Comparison of ENCODE assay signal across 25 cellular contexts in the genomic region with DNA sequence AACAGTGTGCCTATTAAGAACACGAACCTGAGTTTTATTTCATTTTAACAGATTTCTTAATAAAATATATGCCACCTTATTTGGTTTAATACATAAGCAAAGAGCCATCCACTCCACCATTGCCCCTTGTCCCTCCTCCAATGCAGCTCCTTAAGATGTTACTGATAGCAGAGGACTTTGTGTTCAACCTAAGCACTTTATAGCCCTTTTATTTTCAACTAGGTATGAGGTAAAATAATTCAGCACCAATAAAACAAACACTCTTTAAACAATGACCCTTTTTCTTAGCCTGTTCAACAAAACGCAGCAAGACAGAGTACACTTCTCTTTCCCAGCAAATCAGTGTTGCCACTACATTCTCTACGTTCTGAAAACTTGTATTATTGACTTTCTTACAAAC.
DNase-seq lines count a peak whose midpoint lies in the region; ATAC-seq, FAIRE-seq and TF ChIP-seq lines count a peak whose summit lies in the region.
"Had no signal": no experiment of that assay in that cellular context is flagged by ENCODE, and none has a peak within 500 bp of the region (broad histone marks: within the 10 kb centered on the region; RNA-seq: fewer than 3 reads in every experiment).

No MANE protein-coding gene starts in this region.

- 7 to 36% (median 24%) methylated on average over 3 of the region's 3 CpGs for WGBS in small intestine, 3 donors
- WGBS in right lobe of liver (ENCODE audit: insufficient coverage, low coverage, low lambda C conversion rate, missing lambda C conversion rate): 46% methylated on average over 3 of the region's 3 CpGs

- no peak overlapping the region for H2AFZ ChIP-seq in PC-9
- H2AFZ ChIP-seq: GM23338 had no signal

- H3K36me3 Mint-ChIP-seq in CD8-positive, alpha-beta memory T cell: peaks cover 4 to 22% (median 11%) of the 10 kb centered on the region in 3 donors
- no peaks in the 10 kb centered on the region for H3K36me3 Mint-ChIP-seq in central memory CD8-positive, alpha-beta T cell (ENCODE audit: insufficient read depth)
- no peaks in the 10 kb centered on the region for H3K36me3 Mint-ChIP-seq in CD8-positive, alpha-beta T cell
- H3K36me3 Mint-ChIP-seq: CD14-positive monocyte; CD4-positive, alpha-beta memory T cell had no signal

- no peak overlapping the region for H3K4me2 ChIP-seq in PC-9
- H3K4me2 ChIP-seq: A549; BLaER1 treated with 17β-estradiol and CSF1 and Interleukin-3, amounts not matched to agents 10 nM and 100 nM; GM23338 had no signal

- no TSS peak for BruUV-seq in PC-9 (replicated peaks; lab: Mats Ljungman, UMichigan)

- no peak overlapping the region for H3K27ac ChIP-seq in CD8-positive, alpha-beta memory T cell (ENCODE audit: low read depth, low read length)
- H3K27ac ChIP-seq in small intestine (ENCODE audit: low read depth in 1 of 2, low read length in 1 of 2) (no peak overlapping the region), right lobe of liver (no peak overlapping the region), PC-9 (no peak overlapping the region)
- no peak overlapping the region for H3K27ac ChIP-seq in CD8-positive, alpha-beta T cell (ENCODE audit: low read depth, low read length)
- H3K27ac ChIP-seq: A549; BLaER1 treated with 17β-estradiol and CSF1 and Interleukin-3, amounts not matched to agents 10 nM and 100 nM had no signal

- no peak overlapping the region for H3K4me3 ChIP-seq in CD8-positive, alpha-beta memory T cell (ENCODE audit: low read length)
- H3K4me3 ChIP-seq in small intestine (ENCODE audit: low read depth in 1 of 2, low read length in 2 of 2) (no peak overlapping the region), right lobe of liver (no peak overlapping the region), PC-9 (no peak overlapping the region)
- H3K4me3 ChIP-seq in CD8-positive, alpha-beta T cell (ENCODE audit: low read depth, low read length): no peak overlapping the region
- H3K4me3 ChIP-seq: A549; BLaER1 treated with 17β-estradiol and CSF1 and Interleukin-3, amounts not matched to agents 10 nM and 100 nM; GM12878; GM23338 had no signal

- no peaks in the 10 kb centered on the region for H3F3A ChIP-seq in PC-9 (ENCODE audit: insufficient read depth, low read depth)

- no peaks in the 10 kb centered on the region for H3K9me2 ChIP-seq in PC-9 (ENCODE audit: insufficient read depth)

- no peaks in the 10 kb centered on the region for H3K79me2 ChIP-seq in PC-9 (ENCODE audit: low read depth)

- H3K4me1 Mint-ChIP-seq in CD8-positive, alpha-beta memory T cell: peaks cover 41 to 55% (median 43%) of the 10 kb centered on the region in 3 donors
- peaks cover 37% of the 10 kb centered on the region for H3K4me1 Mint-ChIP-seq in central memory CD8-positive, alpha-beta T cell
- H3K4me1 Mint-ChIP-seq in CD8-positive, alpha-beta T cell (ENCODE audit: low read depth): peaks cover 16% of the 10 kb centered on the region
- H3K4me1 Mint-ChIP-seq: CD14-positive monocyte, GM23338, H9 had no signal

- TF ChIP-seq POLR2A in right lobe of liver (IDR thresholded peaks at IDR 0.05): no peak

- peaks cover 0 to 4% (median 0%) of the 10 kb centered on the region in 5 donors for H3K9me3 Mint-ChIP-seq in CD8-positive, alpha-beta memory T cell
- H3K9me3 Mint-ChIP-seq in central memory CD8-positive, alpha-beta T cell: no peaks in the 10 kb centered on the region
- H3K9me3 Mint-ChIP-seq in CD8-positive, alpha-beta T cell: no peaks in the 10 kb centered on the region
- H3K9me3 Mint-ChIP-seq: CD14-positive monocyte; CD4-positive, alpha-beta memory T cell; GM23338; H9 had no signal

- CTCF ChIA-PET in CD8-positive, alpha-beta memory T cell (lab: Charles Lee): interaction anchor here (1.1 to 1.4 kb wide), 3 partner anchors 13 to 26 kb away, joined by 3 to 6 read pairs (median 4); no protein-coding TSS in a partner anchor
- CTCF ChIA-PET in CD8-positive, alpha-beta T cell (lab: Charles Lee): interaction anchor here (1.2 to 11.3 kb wide), 7 partner anchors 9 to 98 kb away, joined by 3 to 173 read pairs (median 4); no protein-coding TSS in a partner anchor
- CTCF ChIA-PET in PC-9 (lab: Charles Lee): no interaction called here

- H3K4me3 Mint-ChIP-seq in CD8-positive, alpha-beta memory T cell: no peak overlapping the region
- H3K4me3 Mint-ChIP-seq in central memory CD8-positive, alpha-beta T cell: no peak overlapping the region
- H3K4me3 Mint-ChIP-seq in CD8-positive, alpha-beta T cell: no peak overlapping the region
- H3K4me3 Mint-ChIP-seq: CD14-positive monocyte, GM23338, H9 had no signal

- peak overlapping the region in 6 of 8 donors; percentile 1 to 70 (median 26) for H3K27ac Mint-ChIP-seq in CD8-positive, alpha-beta memory T cell
- H3K27ac Mint-ChIP-seq in central memory CD8-positive, alpha-beta T cell (ENCODE audit: low read depth): peak overlapping the region; percentile 3
- no peak overlapping the region for H3K27ac Mint-ChIP-seq in CD8-positive, alpha-beta T cell
- H3K27ac Mint-ChIP-seq: CD14-positive monocyte; CD4-positive, alpha-beta memory T cell; GM23338; H9 had no signal

- H3K36me3 ChIP-seq in CD8-positive, alpha-beta memory T cell (ENCODE audit: insufficient read depth, low read length): no peaks in the 10 kb centered on the region
- H3K36me3 ChIP-seq in small intestine (ENCODE audit: control insufficient read depth in 2 of 2, insufficient read depth in 2 of 2, low read length in 2 of 2) (no peaks in the 10 kb centered on the region), right lobe of liver (no peaks in the 10 kb centered on the region), PC-9 (ENCODE audit: low read depth) (no peaks in the 10 kb centered on the region)
- H3K36me3 ChIP-seq in CD8-positive, alpha-beta T cell (ENCODE audit: insufficient read depth, low read length): no peaks in the 10 kb centered on the region
- H3K36me3 ChIP-seq: BE2C; BLaER1 treated with 17β-estradiol and CSF1 and Interleukin-3, amounts not matched to agents 10 nM and 100 nM had no signal

- no peak for ATAC-seq in central memory CD8-positive, alpha-beta T cell (replicated peaks; ENCODE audit: extremely low read depth, poor library complexity, severe bottlenecking)
- no peak for ATAC-seq in CD8-positive, alpha-beta T cell
- no peak for ATAC-seq in right lobe of liver
- ATAC-seq: A549, GM12878, GM23338, HCT116 had no signal

- DNase-seq in CD8-positive, alpha-beta memory T cell: no peak
- no peak for DNase-seq in central memory CD8-positive, alpha-beta T cell (ENCODE audit: low spot score in 2 of 2)
- DNase-seq in islet precursor cell: peak; percentile 2
- DNase-seq in small intestine: peak; percentile 71
- DNase-seq in CD8-positive, alpha-beta T cell: no peak
- no peak for DNase-seq in right lobe of liver
- DNase-seq in PC-9: no peak
- DNase-seq: 8988T; ACHN; AML-193; BE2C; CD4-positive, alpha-beta memory T cell; DMS 273 treated with DMSO at 0.1 percent for 48 hours; DMS79; EL; GDM1; H9 had no signal

- POLR2A ChIA-PET in CD8-positive, alpha-beta memory T cell (lab: Charles Lee): interaction anchor here (0.6 kb wide), 1 partner anchor 16 kb away, joined by 4 read pairs; no protein-coding TSS in a partner anchor
- POLR2A ChIA-PET in CD8-positive, alpha-beta T cell (lab: Charles Lee): interaction anchor here (1.5 kb wide), 1 partner anchor 35 kb away, joined by 3 read pairs; no protein-coding TSS in a partner anchor
- POLR2A ChIA-PET in PC-9 (lab: Charles Lee; ENCODE audit: unreplicated experiment): no interaction called here

- no peak for TF ChIP-seq CTCF in CD8-positive, alpha-beta T cell (IDR thresholded peaks at IDR 0.05)
- TF ChIP-seq CTCF in right lobe of liver (IDR thresholded peaks at IDR 0.05): no peak
- no peak for TF ChIP-seq CTCF in PC-9 (conservative IDR thresholded peaks at IDR 0.05)

- no peaks in the 10 kb centered on the region for H3K27me3 Mint-ChIP-seq in CD8-positive, alpha-beta memory T cell
- no peaks in the 10 kb centered on the region for H3K27me3 Mint-ChIP-seq in central memory CD8-positive, alpha-beta T cell
- no peaks in the 10 kb centered on the region for H3K27me3 Mint-ChIP-seq in CD8-positive, alpha-beta T cell (ENCODE audit: low read depth)
- H3K27me3 Mint-ChIP-seq: CD4-positive, alpha-beta memory T cell had no signal

- H4K20me1 ChIP-seq in PC-9 (ENCODE audit: insufficient read depth): no peaks in the 10 kb centered on the region
- H4K20me1 ChIP-seq: BLaER1 treated with 17β-estradiol and CSF1 and Interleukin-3, amounts not matched to agents 10 nM and 100 nM had no signal

- intact Hi-C loops in CD8-positive, alpha-beta T cell (cut with DNase I, micrococcal nuclease): no loop called here
- intact Hi-C loops in right lobe of liver (cut with DNase I) (no loop called here), PC-9 (cut with micrococcal nuclease; ENCODE audit: unreplicated experiment) (no loop called here)

- H3K27me3 ChIP-seq in CD8-positive, alpha-beta memory T cell (ENCODE audit: insufficient read depth, low read length, poor library complexity, severe bottlenecking): no peaks in the 10 kb centered on the region
- H3K27me3 ChIP-seq in small intestine (ENCODE audit: control insufficient read depth in 2 of 2, insufficient read depth in 2 of 2, low read length in 2 of 2) (no peaks in the 10 kb centered on the region), right lobe of liver (no peaks in the 10 kb centered on the region), PC-9 (ENCODE audit: insufficient read depth, low read depth) (peaks cover 29% of the 10 kb centered on the region)
- no peaks in the 10 kb centered on the region for H3K27me3 ChIP-seq in CD8-positive, alpha-beta T cell (ENCODE audit: insufficient read depth, low read length)
- H3K27me3 ChIP-seq: BLaER1 treated with 17β-estradiol and CSF1 and Interleukin-3, amounts not matched to agents 10 nM and 100 nM had no signal

- no peaks in the 10 kb centered on the region for H3K9me3 ChIP-seq in CD8-positive, alpha-beta memory T cell (ENCODE audit: low read length)
- H3K9me3 ChIP-seq in small intestine (ENCODE audit: control insufficient read depth, low read depth): no peaks in the 10 kb centered on the region
- H3K9me3 ChIP-seq in CD8-positive, alpha-beta T cell (ENCODE audit: low read length): no peaks in the 10 kb centered on the region
- no peaks in the 10 kb centered on the region for H3K9me3 ChIP-seq in right lobe of liver
- no peaks in the 10 kb centered on the region for H3K9me3 ChIP-seq in PC-9 (ENCODE audit: insufficient read depth, low read depth)
- H3K9me3 ChIP-seq: A549; BE2C; BLaER1 treated with 17β-estradiol and CSF1 and Interleukin-3, amounts not matched to agents 10 nM and 100 nM had no signal

- H3K4me1 ChIP-seq in CD8-positive, alpha-beta memory T cell (ENCODE audit: insufficient read depth, low read length): peaks cover 16% of the 10 kb centered on the region
- H3K4me1 ChIP-seq in small intestine (ENCODE audit: control insufficient read depth in 2 of 2, insufficient read depth in 1 of 2, low read depth in 1 of 2, low read length in 1 of 2) (no peaks in the 10 kb centered on the region), right lobe of liver (peaks cover 0 to 3% (median 0%) of the 10 kb centered on the region in 4 donors), PC-9 (replicated peaks; ENCODE audit: insufficient read depth) (no peaks in the 10 kb centered on the region)
- H3K4me1 ChIP-seq in CD8-positive, alpha-beta T cell (ENCODE audit: insufficient read depth, low read length): peaks cover 6% of the 10 kb centered on the region
- H3K4me1 ChIP-seq: A549, BE2C had no signal

- peak; percentile 33 for FAIRE-seq in small intestine (lab: Jason Lieb, UNC)
- FAIRE-seq: A549, D721Med, GM12878, GM19239 had no signal

Comparison
In these comparisons a context has a peak if more than half of its experiments do, and no peak if none do; other contexts are left out.
1. DNase-seq: peak in islet precursor cell (single experiment) and small intestine (single experiment); none in CD8-positive, alpha-beta memory T cell (0 of 5), central memory CD8-positive, alpha-beta T cell (0 of 2), CD8-positive, alpha-beta T cell (0 of 7), right lobe of liver (0 of 3) and PC-9 (0 of 2).